16 cellular contexts compared by ENCODE assay signal in the genomic region with DNA sequence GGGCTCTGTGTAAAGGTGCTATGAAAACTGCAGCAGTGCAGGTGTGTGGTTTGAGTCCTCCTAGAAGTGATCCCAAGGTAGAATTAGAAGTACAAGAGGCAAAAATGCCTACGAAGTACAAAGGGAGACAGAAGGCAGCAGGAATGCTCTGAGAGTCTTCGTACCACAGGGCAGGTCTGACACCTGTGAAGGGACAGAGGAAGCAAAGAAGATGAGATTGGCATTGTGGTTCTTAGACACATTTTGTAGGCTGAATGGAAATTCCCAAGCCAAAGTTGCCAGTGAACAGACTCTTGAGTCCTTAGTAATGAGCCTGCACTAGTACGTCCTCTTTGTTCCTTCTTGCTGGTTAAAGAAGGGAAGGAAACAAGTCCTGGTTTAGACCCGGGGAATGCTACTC. TPM values are rescaled to one million over a fixed set of nuclear protein-coding genes. Genes with fewer than 3 reads are reported as not detected.
"Had no signal": no experiment of that assay in that cellular context is flagged by ENCODE, and none has a peak within 500 bp of the region (broad histone marks: within the 10 kb centered on the region; RNA-seq: fewer than 3 reads in every experiment).

No MANE protein-coding gene starts in this region.

- DNase-seq: cerebellar nuclear complex; foreskin melanocyte; heart right ventricle; kidney glomerular epithelial cell; mesendoderm; naive thymus-derived CD4-positive, alpha-beta T cell; nephron progenitor cell; small intestine; stimulated activated CD4-positive, alpha-beta T cell treated with anti-CD3 and anti-CD28 coated beads, Interleukin-2, amount 100 ng/mL, for 48 hours; stimulated activated naive CD8-positive, alpha-beta T cell treated with anti-CD3 and anti-CD28 coated beads, Interleukin-15, Interleukin-2, amounts not matched to agents 100 U/mL and 50 U/mL, for 24 hours; tibial artery had no signal

- H3K27ac ChIP-seq: heart right ventricle, neutrophil, tibial artery had no signal

- FAIRE-seq: colon, islet of Langerhans, small intestine had no signal

- H3K36me3 ChIP-seq: neutrophil, tibial artery had no signal

- H3K27ac Mint-ChIP-seq: dendritic cell treated with granulocyte-macrophage colony-stimulating factor and Interleukin-4, amounts not matched to agents 40 ng/mL and 50 ng/mL, for 4 days; naive thymus-derived CD4-positive, alpha-beta T cell; nephron progenitor cell had no signal

- H3K27me3 ChIP-seq: heart right ventricle, tibial artery had no signal

- H3K4me3 Mint-ChIP-seq: dendritic cell treated with granulocyte-macrophage colony-stimulating factor and Interleukin-4, amounts not matched to agents 40 ng/mL and 50 ng/mL, for 4 days; naive thymus-derived CD4-positive, alpha-beta T cell; nephron progenitor cell had no signal

- H3K27me3 Mint-ChIP-seq: dendritic cell treated with granulocyte-macrophage colony-stimulating factor and Interleukin-4, amounts not matched to agents 40 ng/mL and 50 ng/mL, for 4 days had no signal

- H3K9me3 ChIP-seq: neutrophil, tibial artery had no signal

- H3K4me3 ChIP-seq: heart right ventricle, tibial artery had no signal

- H3K9me3 Mint-ChIP-seq: dendritic cell treated with granulocyte-macrophage colony-stimulating factor and Interleukin-4, amounts not matched to agents 40 ng/mL and 50 ng/mL, for 4 days had no signal

- ATAC-seq: heart right ventricle; naive thymus-derived CD4-positive, alpha-beta T cell; stimulated activated naive CD8-positive, alpha-beta T cell treated with anti-CD3 and anti-CD28 coated beads, Interleukin-15, Interleukin-2, amounts not matched to agents 100 U/mL and 50 U/mL, for 24 hours had no signal

RNA-seq across cellular contexts. Expression of a gene that starts 1.7 kb away (rescaled TPM):
- total RNA-seq: ureter had no signal
- polyA plus RNA-seq: naive thymus-derived CD4-positive, alpha-beta T cell had no signal
